18 cellular contexts compared by ENCODE assay signal in the genomic region with DNA sequence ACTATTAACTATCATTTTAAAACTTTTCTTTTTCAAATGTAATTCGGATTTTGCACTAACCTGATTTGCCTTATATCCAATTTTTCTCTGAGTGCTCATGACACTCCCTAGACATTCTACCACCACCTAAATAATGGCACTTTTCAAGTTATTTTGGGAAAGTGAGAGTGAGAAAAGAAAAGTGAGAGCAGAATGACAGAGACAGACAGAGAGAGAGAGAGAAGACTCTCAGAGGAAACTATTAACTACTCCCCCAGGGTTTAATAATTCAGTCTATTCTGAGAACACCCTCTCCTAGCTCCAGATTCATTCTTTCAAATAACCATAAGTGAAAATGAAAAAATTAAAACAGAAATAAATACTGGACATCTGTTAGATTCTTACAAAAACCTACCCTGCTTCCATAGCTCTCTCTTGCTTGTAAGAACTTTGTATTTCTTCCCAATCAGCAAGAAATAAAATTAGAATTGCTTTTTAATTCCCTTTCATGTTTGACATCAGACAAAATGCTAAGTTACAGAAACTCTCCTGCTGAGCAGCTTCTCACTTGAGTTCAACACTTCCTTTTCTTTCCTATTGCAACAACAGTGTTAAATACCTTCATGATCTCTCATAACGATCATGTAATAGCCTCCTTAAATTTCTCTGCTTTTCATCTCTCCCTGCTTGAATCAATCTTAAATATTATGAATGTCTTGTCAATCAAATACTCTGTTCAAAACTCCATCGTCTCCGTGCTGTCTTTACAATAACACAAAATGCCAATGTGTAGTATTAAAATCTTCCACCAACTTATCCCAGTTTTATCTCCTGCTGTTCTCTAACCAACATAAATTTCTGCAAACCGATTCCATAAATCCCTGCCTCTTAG.
A peak's percentile ranks its signal among the peaks of the same experiment; 100 is the strongest.
DNase-seq lines count a peak whose midpoint lies in the region; ATAC-seq and TF ChIP-seq lines count a peak whose summit lies in the region.
"Had no signal": no experiment of that assay in that cellular context is flagged by ENCODE, and none has a peak within 500 bp of the region (broad histone marks: within the 10 kb centered on the region; RNA-seq: fewer than 3 reads in every experiment).

No MANE protein-coding gene starts in this region.

- no peak for TF ChIP-seq CTCF in GM23338 (conservative IDR thresholded peaks at IDR 0.05; ENCODE audit: low read depth in 2 of 2)
- TF ChIP-seq CTCF in fibroblast of the aortic adventitia (IDR thresholded peaks at IDR 0.05; ENCODE audit: insufficient read depth, low read length), result no peak
- no peak for TF ChIP-seq CTCF in progenitor cell of endocrine pancreas (IDR thresholded peaks at IDR 0.05; ENCODE audit: unreplicated experiment)
- TF ChIP-seq CTCF in spleen (IDR thresholded peaks at IDR 0.05 in 8 of 11, conservative IDR thresholded peaks at IDR 0.05 in 3 of 11), result no peak

- no peak overlapping the region for H2AFZ ChIP-seq in GM23338
- H2AFZ ChIP-seq: parathyroid adenoma had no signal

- H3K36me3 Mint-ChIP-seq in GM23338 (ENCODE audit: low read depth) (peaks cover 27% of the 10 kb centered on the region), progenitor cell of endocrine pancreas (ENCODE audit: insufficient read depth) (no peaks in the 10 kb centered on the region)
- H3K36me3 Mint-ChIP-seq: IgD-negative memory B cell, mesothelial cell of epicardium had no signal

- H3K9me3 Mint-ChIP-seq in GM23338, result peaks cover 24% of the 10 kb centered on the region
- H3K9me3 Mint-ChIP-seq in progenitor cell of endocrine pancreas (ENCODE audit: low read depth), result no peaks in the 10 kb centered on the region
- H3K9me3 Mint-ChIP-seq: mesothelial cell of epicardium had no signal

- TF ChIP-seq POLR2A in spleen (IDR thresholded peaks at IDR 0.05), result no peak

- peak overlapping the region; percentile 41 for H3K27ac ChIP-seq in GM23338 (ENCODE audit: low read depth)
- H3K27ac ChIP-seq in HUES48 (ENCODE audit: low read depth, low read length), result peak overlapping the region; percentile 83
- H3K27ac ChIP-seq in spleen, result no peak overlapping the region
- H3K27ac ChIP-seq: body of pancreas, gastroesophageal sphincter, parathyroid adenoma, thoracic aorta had no signal

- peaks cover 22% of the 10 kb centered on the region for H3K79me2 ChIP-seq in GM23338 (replicated peaks; ENCODE audit: insufficient read depth)
- H3K79me2 ChIP-seq: parathyroid adenoma had no signal

- 35 to 47% (median 43%) methylated on average over 5 of the region's 5 CpGs for WGBS in spleen, 5 donors

- H3K27me3 ChIP-seq in GM23338 (ENCODE audit: insufficient read depth) (no peaks in the 10 kb centered on the region), HUES48 (ENCODE audit: control insufficient read depth, insufficient read depth, low read length) (no peaks in the 10 kb centered on the region), spleen (replicated peaks in 1 of 7) (no peaks in the 10 kb centered on the region)
- H3K27me3 ChIP-seq: body of pancreas, gastroesophageal sphincter had no signal

- H3K4me3 Mint-ChIP-seq in GM23338 (peak overlapping the region; percentile 50), progenitor cell of endocrine pancreas (ENCODE audit: low read depth) (no peak overlapping the region)
- H3K4me3 Mint-ChIP-seq: IgD-negative memory B cell, mesothelial cell of epicardium had no signal

- DNase-seq in ELR (ENCODE audit: low read depth) (peak; percentile 8), GM23338 (ENCODE audit: low spot score) (peak; percentile 39), fibroblast of the aortic adventitia (ENCODE audit: low read depth) (peak; percentile 6), progenitor cell of endocrine pancreas (ENCODE audit: low spot score, unreplicated experiment) (no peak), spleen (no peak), kidney glomerular epithelial cell (lab: John Stamatoyannopoulos, UW) (no peak)
- DNase-seq: body of pancreas; effector memory CD4-positive, alpha-beta T cell; NCI-H1092; NCI-H345 had no signal

- H3K27me3 Mint-ChIP-seq in GM23338 (ENCODE audit: insufficient read depth, low read depth, poor library complexity) (peaks cover 17% of the 10 kb centered on the region), progenitor cell of endocrine pancreas (peaks cover 27% of the 10 kb centered on the region)
- H3K27me3 Mint-ChIP-seq: IgD-negative memory B cell had no signal

- no peaks in the 10 kb centered on the region for H3K9me3 ChIP-seq in HUES48 (ENCODE audit: control insufficient read depth, insufficient read depth, low read length)
- H3K9me3 ChIP-seq in spleen, result no peaks in the 10 kb centered on the region
- H3K9me3 ChIP-seq: body of pancreas, gastroesophageal sphincter, thoracic aorta had no signal

- ATAC-seq in GM23338 (no peak), HG03280 (IDR thresholded peaks at IDR 0.05; ENCODE audit: unreplicated experiment) (no peak)
- ATAC-seq: body of pancreas, gastroesophageal sphincter, SK-N-SH treated with all-trans-retinoic acid at 6 μM for 48 hours had no signal

- H3K4me1 Mint-ChIP-seq in GM23338, result peaks cover 42% of the 10 kb centered on the region
- peaks cover 6% of the 10 kb centered on the region for H3K4me1 Mint-ChIP-seq in progenitor cell of endocrine pancreas (ENCODE audit: low read depth)
- H3K4me1 Mint-ChIP-seq: IgD-negative memory B cell had no signal

- H4K20me1 ChIP-seq in GM23338 (replicated peaks; ENCODE audit: insufficient read depth), result no peaks in the 10 kb centered on the region

- H3K4me2 ChIP-seq in GM23338, result peak overlapping the region; percentile 53

- 0 out of 2 replicates have a peak overlapping the region, but pooled peaks have one; percentile 24 for H3K9ac ChIP-seq in HUES48 (ENCODE audit: low read depth, low read length)
- H3K9ac ChIP-seq: parathyroid adenoma had no signal

- H3K27ac Mint-ChIP-seq in GM23338 (peak overlapping the region; percentile 33), progenitor cell of endocrine pancreas (no peak overlapping the region)
- H3K27ac Mint-ChIP-seq: IgD-negative memory B cell, mesothelial cell of epicardium had no signal

- no peaks in the 10 kb centered on the region; the same call in 1 of the 2 replicates for H3K36me3 ChIP-seq in GM23338 (ENCODE audit: insufficient read depth)
- peaks cover 12% of the 10 kb centered on the region for H3K36me3 ChIP-seq in HUES48 (ENCODE audit: control insufficient read depth, insufficient read depth, low read length)
- H3K36me3 ChIP-seq in spleen, result no peaks in the 10 kb centered on the region
- H3K36me3 ChIP-seq: gastroesophageal sphincter, thoracic aorta had no signal

- H3K4me3 ChIP-seq in GM23338 (peak overlapping the region; percentile 24), HUES48 (ENCODE audit: low read depth, low read length) (peak overlapping the region; percentile 43), fibroblast of the aortic adventitia (ENCODE audit: low read depth, low read length) (no peak overlapping the region), spleen (no peak overlapping the region)
- H3K4me3 ChIP-seq: body of pancreas, gastroesophageal sphincter, thoracic aorta had no signal

- intact Hi-C loops in spleen (cut with DNase I; ENCODE audit: low total_unique reads), result no loop called here

- H3K4me1 ChIP-seq in GM23338 (ENCODE audit: insufficient read depth) (peaks cover 42% of the 10 kb centered on the region), HUES48 (ENCODE audit: control insufficient read depth, insufficient read depth, low read length) (peaks cover 56% of the 10 kb centered on the region), spleen (no peaks in the 10 kb centered on the region)
- H3K4me1 ChIP-seq: body of pancreas, gastroesophageal sphincter, parathyroid adenoma had no signal

- no peaks in the 10 kb centered on the region for H3K9me2 ChIP-seq in GM23338 (ENCODE audit: insufficient read depth)

- H3F3A ChIP-seq in GM23338 (replicated peaks; ENCODE audit: low read depth), result 0 out of 2 replicates have a peak, but pooled peaks cover 8% of the 10 kb centered on the region

TF ChIP-seq in GM23338, 12 proteins besides CTCF, POLR2A, EP300 and RAD21:
- TF ChIP-seq EZH2 (IDR thresholded peaks at IDR 0.05; ENCODE audit: low read depth, unreplicated experiment) (no peak), NANOG (IDR thresholded peaks at IDR 0.05; ENCODE audit: borderline replicate concordance) (peak; percentile 77)
TF ChIP-seq in GM23338: peak in this region for 1.

Comparison
In these comparisons a context has a peak if more than half of its experiments do, and no peak if none do; other contexts are left out.
1. DNase-seq: peak in ELR (single experiment), GM23338 (single experiment) and fibroblast of the aortic adventitia (single experiment); none in progenitor cell of endocrine pancreas (single experiment), spleen (single experiment) and kidney glomerular epithelial cell (single experiment).
2. H3K27ac ChIP-seq: peak in GM23338 (single experiment) and HUES48 (single experiment); none in spleen (0 of 8).
3. H3K4me3 ChIP-seq: peak in GM23338 (single experiment) and HUES48 (single experiment); none in fibroblast of the aortic adventitia (single experiment) and spleen (0 of 8).